8 cellular contexts compared by ENCODE assay signal in genomic region chr1:248873409-248873992, GRCh38. TPM values are rescaled to one million over a fixed set of nuclear protein-coding genes. Genes with fewer than 3 reads are reported as not detected.
DNase-seq lines count a peak whose midpoint lies in the region; ATAC-seq, FAIRE-seq and TF ChIP-seq lines count a peak whose summit lies in the region.

No MANE protein-coding gene starts in this region.

- no peaks in the 10 kb centered on the region for H4K20me1 ChIP-seq in GM23248 (ENCODE audit: insufficient read depth)
- no peaks in the 10 kb centered on the region for H4K20me1 ChIP-seq in Karpas-422 (ENCODE audit: insufficient read depth, low read depth, low read length)

- H3K4me3 Mint-ChIP-seq in natural killer cell: peak overlapping the region; percentile 99

- H3K9me3 ChIP-seq in GM23248 (ENCODE audit: low read depth): no peaks in the 10 kb centered on the region
- no peaks in the 10 kb centered on the region for H3K9me3 ChIP-seq in Karpas-422 (ENCODE audit: low read length)

- intact Hi-C loops in natural killer cell (cut with micrococcal nuclease): loop anchor here (1.0 kb wide), 2 partner anchors 10 to 35 kb away; partner anchors contain the start of gene ZNF672

- WGBS in GM23248 (ENCODE audit: low coverage in 1 of 2, low lambda C conversion rate in 2 of 2, missing lambda C conversion rate in 2 of 2), 2 experiments: 1% methylated on average over 41 of the region's 41 CpGs

- H3K36me3 ChIP-seq in GM23248 (ENCODE audit: low read depth) (no peaks in the 10 kb centered on the region), Karpas-422 (ENCODE audit: insufficient read depth, low read length) (no peaks in the 10 kb centered on the region)

- in situ Hi-C loops in GM23248 (cut with MboI): no loop called here

- H3K27me3 ChIP-seq in GM23248 (replicated peaks; ENCODE audit: insufficient read depth) (no peaks in the 10 kb centered on the region), Karpas-422 (ENCODE audit: low read length) (no peaks in the 10 kb centered on the region)

- TF ChIP-seq CTCF in natural killer cell (IDR thresholded peaks at IDR 0.05): no peak

- no peaks in the 10 kb centered on the region for H3K9me2 ChIP-seq in GM23248 (ENCODE audit: insufficient read depth)
- H3K9me2 ChIP-seq in Karpas-422 (replicated peaks; ENCODE audit: insufficient read depth, low read length): no peaks in the 10 kb centered on the region

- H3K9me3 Mint-ChIP-seq in natural killer cell: no peaks in the 10 kb centered on the region

- H3K4me1 ChIP-seq in GM23248 (ENCODE audit: insufficient read depth): peaks cover 9% of the 10 kb centered on the region
- H3K4me1 ChIP-seq in Karpas-422 (ENCODE audit: low read length): peaks cover 25% of the 10 kb centered on the region

- H3K27ac ChIP-seq in GM23248: peak overlapping the region; percentile 97
- H3K27ac ChIP-seq in Karpas-422 (ENCODE audit: low read length): peak overlapping the region; percentile 45

- peaks cover 26% of the 10 kb centered on the region for H3F3A ChIP-seq in GM23248 (ENCODE audit: insufficient read depth)

- peak; percentile 78 to 87 (median 82) for ATAC-seq in natural killer cell

- DNase-seq in DMS79 treated with DMSO at 0.1 percent for 48 hours (lab: John Stamatoyannopoulos, UW) (peak; percentile 92), GM23248 (peak; percentile 97), Karpas-422 (peak; percentile 98), RCC 7860 (ENCODE audit: low spot score) (peak; percentile 98), fibroblast of peridontal ligament (ENCODE audit: extremely low read depth) (peak; percentile 98), natural killer cell (peak; percentile 91)
- peak; percentile 87 to 88 for DNase-seq in activated T-helper 1 cell treated with anti-CD3 and anti-CD28 coated beads, Interleukin-2, amount 50 U/mL, for 16 hours (ENCODE audit: low read depth in 1 of 2, low spot score in 1 of 2)
- DNase-seq in stimulated activated naive CD4-positive, alpha-beta T cell (lab: John Stamatoyannopoulos, UW): peak; percentile 81 to 99 (median 90)

- H3K36me3 Mint-ChIP-seq in natural killer cell: peaks cover 6% of the 10 kb centered on the region

- H3K4me2 ChIP-seq in GM23248 (ENCODE audit: unreplicated experiment) (peak overlapping the region; percentile 92), Karpas-422 (ENCODE audit: low read depth, low read length, poor library complexity, severe bottlenecking) (peak overlapping the region; percentile 68)

- H3K9ac ChIP-seq in GM23248 (peak overlapping the region; percentile 95), Karpas-422 (ENCODE audit: low read length) (peak overlapping the region; percentile 70)

- H3K79me2 ChIP-seq in GM23248 (ENCODE audit: insufficient read depth) (no peaks in the 10 kb centered on the region), Karpas-422 (ENCODE audit: low read length) (no peaks in the 10 kb centered on the region)

- H3K27ac Mint-ChIP-seq in natural killer cell: peak overlapping the region; percentile 94 to 100

- peak; percentile 83 for FAIRE-seq in RCC 7860 (lab: Jason Lieb, UNC)

- peaks cover 20 to 22% of the 10 kb centered on the region in 2 donors for H3K4me1 Mint-ChIP-seq in natural killer cell

- H3K4me3 ChIP-seq in GM23248 (peak overlapping the region; percentile 91), Karpas-422 (ENCODE audit: low read length) (peak overlapping the region; percentile 77)

- no peaks in the 10 kb centered on the region for H3K27me3 Mint-ChIP-seq in natural killer cell (ENCODE audit: low read depth in 2 of 2)

- H2AFZ ChIP-seq in GM23248 (peak overlapping the region; percentile 98), Karpas-422 (ENCODE audit: low read length) (peak overlapping the region; percentile 94)

RNA-seq across cellular contexts. Expression of gene ZNF692, which starts 14.6 kb away (rescaled TPM):
- 17.0 and 21.5 TPM in 2 replicates for total RNA-seq in GM23248 (2014; rRNA removed; shearing (Covaris generic))
- 16.2 and 16.7 TPM in 2 replicates for polyA plus RNA-seq in GM23248 (2016; fragmentation: Nextera tagmentation; extraction: Ambion mirVana)
- total RNA-seq in Karpas-422 (2014; rRNA removed; shearing (Covaris generic); ENCODE audit: low replicate concordance): 27.2 and 62.6 TPM in 2 replicates
- total RNA-seq in natural killer cell: 10 to 100 TPM; 50.4 to 58.7 (median 52.3) TPM

RNA-seq across cellular contexts. Expression of gene PGBD2, which starts 32.5 kb away (rescaled TPM):
- 3.5 and 6.1 TPM in 2 replicates for total RNA-seq in GM23248 (2014; rRNA removed; shearing (Covaris generic))
- polyA plus RNA-seq in GM23248 (2016; fragmentation: Nextera tagmentation; extraction: Ambion mirVana): 5.0 and 5.8 TPM in 2 replicates
- total RNA-seq in Karpas-422 (2014; rRNA removed; shearing (Covaris generic); ENCODE audit: low replicate concordance): 6.1 and 6.9 TPM in 2 replicates
- total RNA-seq in natural killer cell: 1 to 10 TPM; 3.1 to 9.2 (median 6.2) TPM

RNA-seq across cellular contexts. Expression of gene ZNF672, which starts 35.5 kb away (rescaled TPM):
- 13.5 and 13.8 TPM in 2 replicates for total RNA-seq in GM23248 (2014; rRNA removed; shearing (Covaris generic))
- polyA plus RNA-seq in GM23248 (2016; fragmentation: Nextera tagmentation; extraction: Ambion mirVana): 10.5 and 11.6 TPM in 2 replicates
- total RNA-seq in Karpas-422 (2014; rRNA removed; shearing (Covaris generic); ENCODE audit: low replicate concordance): 16.7 and 38.3 TPM in 2 replicates
- 10 to 100 TPM; 29.0 to 41.8 (median 38.7) TPM for total RNA-seq in natural killer cell

RNA-seq across cellular contexts. Expression of gene SH3BP5L, which starts 47.8 kb away (rescaled TPM):
- total RNA-seq in GM23248 (2014; rRNA removed; shearing (Covaris generic)): 46.4 and 64.4 TPM in 2 replicates
- 5.3 and 5.9 TPM in 2 replicates for polyA plus RNA-seq in GM23248 (2016; fragmentation: Nextera tagmentation; extraction: Ambion mirVana)
- 14.6 and 24.1 TPM in 2 replicates for total RNA-seq in Karpas-422 (2014; rRNA removed; shearing (Covaris generic); ENCODE audit: low replicate concordance)
- total RNA-seq in natural killer cell: 10 to 100 TPM; 19.0 to 27.5 (median 22.9) TPM

Comparison
In these comparisons a context has a peak if more than half of its experiments do, and no peak if none do; other contexts are left out.
1. Peak in every context shown above with its lines: DNase-seq, ATAC-seq, H3K4me3 ChIP-seq and H3K27ac ChIP-seq.